In the genomic region with DNA sequence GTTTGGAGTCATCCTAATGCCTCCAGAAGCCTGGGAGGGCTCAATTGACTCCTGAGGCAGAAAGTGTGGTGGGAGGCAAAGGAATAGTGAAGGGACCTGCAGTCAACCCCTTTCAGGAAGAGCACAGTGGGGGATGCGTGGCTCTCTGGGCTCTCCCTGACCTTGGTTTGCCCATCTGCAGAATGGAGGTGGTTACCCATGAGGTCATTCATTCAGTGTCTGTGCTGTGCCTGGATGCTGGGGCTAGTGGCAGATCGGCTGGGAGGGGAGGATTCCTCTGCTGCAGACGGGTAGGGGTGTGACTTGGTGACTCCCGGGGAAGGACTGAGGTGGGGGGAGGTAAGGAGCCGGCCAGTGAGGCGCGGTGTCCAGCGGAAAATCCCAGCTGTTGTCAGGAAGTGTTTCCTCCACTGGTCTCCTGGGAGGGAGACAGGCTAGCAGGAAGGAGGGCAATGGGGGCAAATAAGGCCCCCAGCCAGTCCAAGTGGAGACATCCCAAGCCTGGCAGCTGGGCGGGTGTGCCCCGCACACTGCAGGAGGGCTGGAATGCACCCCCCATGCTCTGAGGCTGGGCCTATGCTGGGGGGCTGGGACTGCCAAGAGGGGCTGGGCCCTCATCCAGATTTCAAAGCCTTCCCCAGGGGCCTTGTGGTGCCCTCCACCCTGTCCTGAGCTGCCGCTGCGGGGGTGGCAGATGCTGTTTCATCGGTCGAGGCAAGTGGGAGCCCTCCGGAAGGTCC, we compare ENCODE assay signal across 8 cellular contexts. TPM values are rescaled to one million over a fixed set of nuclear protein-coding genes. Genes with fewer than 3 reads are reported as not detected.
DNase-seq lines count a peak whose midpoint lies in the region; ATAC-seq, FAIRE-seq and TF ChIP-seq lines count a peak whose summit lies in the region.

No MANE protein-coding gene starts in this region.

- H3K36me3 ChIP-seq in ACC112 (ENCODE audit: insufficient read depth, low read length) (no peaks in the 10 kb centered on the region), GM12878 (ENCODE audit: control insufficient read depth in 2 of 2, insufficient read depth in 2 of 2, low read length in 1 of 2) (peaks cover 3 to 7% of the 10 kb centered on the region in 2 experiments; a peak in 3 of 4 replicates)

- peak overlapping the region; percentile 83 for H3K4me2 ChIP-seq in GM12878 (ENCODE audit: control insufficient read depth, insufficient read depth)

- RAD21 ChIA-PET in GM12878 (lab: Charles Lee; ENCODE audit: unreplicated experiment): interaction anchor here (0.5 to 5.8 kb wide), 7 partner anchors 9 to 107 kb away, joined by 3 to 89 read pairs (median 18); a partner anchor contains a TSS

- peaks cover 85% of the 10 kb centered on the region for H3K4me1 ChIP-seq in ACC112 (ENCODE audit: control insufficient read depth, insufficient read depth, low read length, unreplicated experiment)
- peaks cover 97% of the 10 kb centered on the region for H3K4me1 ChIP-seq in GM12878 (ENCODE audit: control insufficient read depth, insufficient read depth, low read length)

- WGBS in GM12878 (ENCODE audit: insufficient coverage, insufficient replicate concordance, low lambda C conversion rate, missing lambda C conversion rate): 36% methylated on average over 14 of the region's 15 CpGs

- CTCF ChIA-PET in GM12878 (lab: Yijun Ruan, JAX): interaction anchor here (0.8 to 3.8 kb wide), 4 partner anchors 10 to 52 kb away, joined by 3 to 24 read pairs (median 8); no protein-coding TSS in a partner anchor

- H3K79me2 ChIP-seq in ACC112 (ENCODE audit: control insufficient read depth, insufficient read depth, low read length, unreplicated experiment) (peaks cover 71% of the 10 kb centered on the region), GM12878 (ENCODE audit: control insufficient read depth, insufficient read depth, low read length) (peaks cover 97% of the 10 kb centered on the region)

- no peak for FAIRE-seq in GM12878 (lab: Jason Lieb, UNC)

- TF ChIP-seq CTCF in GM12878 (IDR thresholded peaks at IDR 0.05 in 2 of 3, conservative IDR thresholded peaks at IDR 0.05 in 1 of 3; ENCODE audit: control insufficient read depth in 2 of 3, extremely low read depth in 1 of 3, insufficient read depth in 1 of 3, low read depth in 3 of 3, low read length in 3 of 3): no peak

- in situ Hi-C loops in GM12878 (cut with MboI): no loop called here

- no peak for DNase-seq in GM12878 (ENCODE audit: low read depth, low spot score)
- DNase-seq in left colon: no peak
- DNase-seq in GM19240 (ENCODE audit: insufficient read length, low spot score): no peak
- DNase-seq in NCI-H1417 treated with DMSO at 0.1 percent for 48 hours (lab: John Stamatoyannopoulos, UW): no peak

- peak; percentile 46 for TF ChIP-seq POLR2A in GM12878 (IDR thresholded peaks at IDR 0.05; ENCODE audit: low read depth, low read length)

- POLR2A ChIA-PET in GM12878 (lab: Charles Lee): interaction anchor here (0.5 to 16.9 kb wide), 9 partner anchors 8 to 86 kb away, joined by 3 to 163 read pairs (median 10); a partner anchor contains a TSS

- peak overlapping the region; percentile 76 for H3K9ac ChIP-seq in GM12878 (ENCODE audit: control insufficient read depth, insufficient read depth, low read length)

- SMC1A ChIA-PET in GM12878 (lab: Charles Lee; ENCODE audit: uncharacterized antibody, unreplicated experiment): interaction anchor here (1.0 to 13.6 kb wide), 10 partner anchors 8 to 135 kb away, joined by 3 to 151 read pairs (median 4); a partner anchor contains a TSS

- H3K9me3 ChIP-seq in GM12878 (replicated peaks; ENCODE audit: control insufficient read depth, insufficient read depth, low read length): no peaks in the 10 kb centered on the region

- BruUV-seq in GM12878 (replicated peaks; lab: Mats Ljungman, UMichigan): no TSS peak

- H2AFZ ChIP-seq in ACC112 (ENCODE audit: low read length, unreplicated experiment) (no peak overlapping the region), GM12878 (ENCODE audit: control insufficient read depth, low read depth, low read length) (no peak overlapping the region)

- peaks cover under 1% of the 10 kb centered on the region; the same call in 1 of the 2 replicates for H4K20me1 ChIP-seq in GM12878 (ENCODE audit: control insufficient read depth, insufficient read depth)

- ATAC-seq in HG03432 (IDR thresholded peaks at IDR 0.05; ENCODE audit: unreplicated experiment) (peak; percentile 27), GM12878 (peak; percentile 55), left colon (peak; percentile 31), GM18870 (IDR thresholded peaks at IDR 0.05; ENCODE audit: unreplicated experiment) (no peak)

- TF ChIP-seq RAD21 in GM12878 (IDR thresholded peaks at IDR 0.05; ENCODE audit: insufficient read depth, low read depth, low read length): no peak

- H3K27me3 ChIP-seq in ACC112 (ENCODE audit: insufficient read depth, low read length): no peaks in the 10 kb centered on the region
- H3K27me3 ChIP-seq in GM12878 (replicated peaks in 1 of 2; ENCODE audit: control insufficient read depth in 2 of 2, insufficient read depth in 2 of 2, low read length in 1 of 2): no peaks in the 10 kb centered on the region

- intact Hi-C loops in GM12878 (cut with micrococcal nuclease; ENCODE audit: unreplicated experiment): no loop called here
- intact Hi-C loops in left colon (cut with DNase I, micrococcal nuclease): no loop called here

- H3K27ac ChIP-seq in ACC112 (ENCODE audit: low read depth, low read length) (peak overlapping the region; percentile 87), GM12878 (ENCODE audit: control insufficient read depth, insufficient read depth) (peak overlapping the region; percentile 80), temporal lobe (ENCODE audit: low read depth, low read length) (peak overlapping the region; percentile 100)

- H3K4me3 ChIP-seq in ACC112 (ENCODE audit: low read depth, low read length) (peak overlapping the region; percentile 70), GM12878 (peak overlapping the region; percentile 64)

- TF ChIP-seq EP300 in GM12878 (IDR thresholded peaks at IDR 0.05; ENCODE audit: borderline replicate concordance in 1 of 2, control insufficient read depth in 1 of 2, low read depth in 2 of 2, low read length in 2 of 2): no peak

TF ChIP-seq in GM12878, 131 proteins besides CTCF, POLR2A, EP300 and RAD21 (continues in another document):
- TF ChIP-seq BHLHE40 (IDR thresholded peaks at IDR 0.05; ENCODE audit: borderline replicate concordance in 1 of 2, low read depth in 2 of 2, low read length in 1 of 2) (peak in 1 of 2 experiments; percentile 14; a peak in 1 of 4 replicates), JUND (IDR thresholded peaks at IDR 0.05; ENCODE audit: low read depth, low read length) (0 out of 2 replicates have a peak, but pooled peaks have one; percentile 24), IKZF1 (conservative IDR thresholded peaks at IDR 0.05) (peak; percentile 60), EED (IDR thresholded peaks at IDR 0.05; ENCODE audit: low read depth) (peak; percentile 21), NBN (IDR thresholded peaks at IDR 0.05) (0 out of 2 replicates have a peak, but pooled peaks have one; percentile 19), CREB1 (IDR thresholded peaks at IDR 0.05; ENCODE audit: low read depth) (no peak), IKZF2 (IDR thresholded peaks at IDR 0.05) (peak in 1 of 2 experiments; percentile 17; a peak in 2 of 4 replicates), ATF7 (IDR thresholded peaks at IDR 0.05; ENCODE audit: low read depth) (peak; percentile 95), GATAD2B (conservative IDR thresholded peaks at IDR 0.05; ENCODE audit: low read depth) (peak; percentile 64; the same call in 1 of the 2 replicates), ZNF24 (IDR thresholded peaks at IDR 0.05) (peak; percentile 77), JUNB (IDR thresholded peaks at IDR 0.05) (0 out of 2 replicates have a peak, but pooled peaks have one; percentile 23)
- TF ChIP-seq, protein P1, sequence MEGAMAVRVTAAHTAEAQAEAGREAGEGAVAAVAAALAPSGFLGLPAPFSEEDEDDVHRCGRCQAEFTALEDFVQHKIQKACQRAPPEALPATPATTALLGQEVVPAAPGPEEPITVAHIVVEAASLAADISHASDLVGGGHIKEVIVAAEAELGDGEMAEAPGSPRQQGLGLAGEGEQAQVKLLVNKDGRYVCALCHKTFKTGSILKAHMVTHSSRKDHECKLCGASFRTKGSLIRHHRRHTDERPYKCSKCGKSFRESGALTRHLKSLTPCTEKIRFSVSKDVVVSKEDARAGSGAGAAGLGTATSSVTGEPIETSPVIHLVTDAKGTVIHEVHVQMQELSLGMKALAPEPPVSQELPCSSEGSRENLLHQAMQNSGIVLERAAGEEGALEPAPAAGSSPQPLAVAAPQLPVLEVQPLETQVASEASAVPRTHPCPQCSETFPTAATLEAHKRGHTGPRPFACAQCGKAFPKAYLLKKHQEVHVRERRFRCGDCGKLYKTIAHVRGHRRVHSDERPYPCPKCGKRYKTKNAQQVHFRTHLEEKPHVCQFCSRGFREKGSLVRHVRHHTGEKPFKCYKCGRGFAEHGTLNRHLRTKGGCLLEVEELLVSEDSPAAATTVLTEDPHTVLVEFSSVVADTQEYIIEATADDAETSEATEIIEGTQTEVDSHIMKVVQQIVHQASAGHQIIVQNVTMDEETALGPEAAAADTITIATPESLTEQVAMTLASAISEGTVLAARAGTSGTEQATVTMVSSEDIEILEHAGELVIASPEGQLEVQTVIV (IDR thresholded peaks at IDR 0.05; ENCODE audit: borderline replicate concordance, partially characterized antibody): no peak

RNA-seq across cellular contexts. Expression of a gene that starts 10.9 kb away (rescaled TPM):
- 37.6 and 40.4 TPM in 2 replicates for total RNA-seq in GM12878 (2013; cell fraction: nucleolus; rRNA removed)
- 71.4 and 90.8 TPM in 2 replicates for total RNA-seq in GM12878 (2014; rRNA removed)
- 24.9 and 26.8 TPM in 2 replicates for total RNA-seq in GM12878 (2014; rRNA removed; fragmentation: Illumina TruSeq; extraction: Trizol)
- 64.2 and 64.4 TPM in 2 replicates for total RNA-seq in GM12878 (2021)
- 17.9 TPM for polyA plus RNA-seq in GM12878 (2011; ENCODE audit: low read depth)
- 55.4 and 57.5 TPM in 2 replicates for polyA plus RNA-seq in GM12878 (2011; rRNA removed)
- polyA plus RNA-seq in GM12878 (2011; cell fraction: cytosol; rRNA removed): 54.8 and 79.5 TPM in 2 replicates
- 43.4 and 55.0 TPM in 2 replicates for polyA plus RNA-seq in GM12878 (2011; cell fraction: nucleus; rRNA removed)
- polyA plus RNA-seq in GM12878 (2012): 31.3 and 43.2 TPM in 2 replicates
- polyA plus RNA-seq in GM12878 (2014; fragmentation: Illumina TruSeq; extraction: Trizol): 25.6 and 36.0 TPM in 2 replicates
- polyA plus RNA-seq in GM12878 (2014; fragmentation: Nextera tagmentation; extraction: Ambion mirVana): 1 to 10 TPM; 1.8 to 6.0 TPM
- 59.1 and 68.6 TPM in 2 replicates for polyA plus RNA-seq in GM12878 (2014; rRNA removed)
- 10 to 100 TPM; 33.8 to 45.4 TPM for polyA plus RNA-seq in GM12878 (2016; fragmentation: Nextera tagmentation; extraction: Ambion mirVana)
- polyA minus RNA-seq in GM12878 (2011; rRNA and poly(A)+ RNA removed): 32.3 and 76.6 TPM in 2 replicates
- polyA minus RNA-seq in GM12878 (2011; cell fraction: cytosol; rRNA and poly(A)+ RNA removed): 19.3 and 41.6 TPM in 2 replicates
- 25.8 and 43.7 TPM in 2 replicates for polyA minus RNA-seq in GM12878 (2011; cell fraction: nucleus; rRNA and poly(A)+ RNA removed)
- total RNA-seq in left colon: 10 to 100 TPM; 28.2 to 30.2 TPM
- total RNA-seq in temporal lobe: 33.4 TPM
